Comparison of ENCODE assay signal across 16 cellular contexts in genomic region chr14:71482701-71483100, GRCh38.
"Had no signal": no experiment of that assay in that cellular context is flagged by ENCODE, and none has a peak within 500 bp of the region (broad histone marks: within the 10 kb centered on the region; RNA-seq: fewer than 3 reads in every experiment).

No MANE protein-coding gene starts in this region.

- DNase-seq: activated CD4-positive, CD25-positive, alpha-beta regulatory T cell; activated T-cell treated with anti-CD3 and anti-CD28 coated beads, Interleukin-2, amount 50 U/mL, for 1 hour; colonic mucosa; effector CD4-positive, alpha-beta T cell; foreskin keratinocyte; heart left ventricle; left ventricle myocardium inferior; mesendoderm; T-helper 2 cell; transverse colon had no signal

- H3K4me3 Mint-ChIP-seq: stimulated activated effector memory CD8-positive, alpha-beta T cell treated with anti-CD3 and anti-CD28 coated beads, Interleukin-12 subunit alpha, Interleukin-12 subunit beta, amount 100 ng/mL, for 72 hours had no signal

- H3K36me3 ChIP-seq: cardiac muscle cell, colonic mucosa, heart left ventricle, left ventricle myocardium inferior, transverse colon had no signal

- H3K9me3 Mint-ChIP-seq: activated naive CD4-positive, alpha-beta T cell treated with anti-CD3 and anti-CD28 coated beads, Interleukin-2, amount 50 U/mL, for 72 hours; stimulated activated effector memory CD8-positive, alpha-beta T cell treated with anti-CD3 and anti-CD28 coated beads, Interleukin-12 subunit alpha, Interleukin-12 subunit beta, amount 100 ng/mL, for 72 hours had no signal

- FAIRE-seq: keratinocyte, TTC549 had no signal

- H3K9me3 ChIP-seq: colonic mucosa, heart left ventricle, left ventricle myocardium inferior, transverse colon had no signal

- H3K4me1 ChIP-seq: colonic mucosa, foreskin keratinocyte, left ventricle myocardium inferior had no signal

- H3K27ac Mint-ChIP-seq: activated naive CD4-positive, alpha-beta T cell treated with anti-CD3 and anti-CD28 coated beads, Interleukin-2, amount 50 U/mL, for 72 hours; stimulated activated effector memory CD8-positive, alpha-beta T cell treated with anti-CD3 and anti-CD28 coated beads, Interleukin-12 subunit alpha, Interleukin-12 subunit beta, amount 100 ng/mL, for 72 hours had no signal

- ATAC-seq: activated naive CD4-positive, alpha-beta T cell treated with anti-CD3 and anti-CD28 coated beads, Interleukin-2, amount 50 U/mL, for 72 hours; foreskin keratinocyte; heart left ventricle; stimulated activated effector memory CD8-positive, alpha-beta T cell treated with anti-CD3 and anti-CD28 coated beads, Interleukin-12 subunit alpha, Interleukin-12 subunit beta, amount 100 ng/mL, for 72 hours had no signal

- H3K27me3 ChIP-seq: cardiac muscle cell, colonic mucosa, foreskin keratinocyte, heart left ventricle, transverse colon had no signal

- H3K4me2 ChIP-seq: smooth muscle cell had no signal

- H3K27ac ChIP-seq: cardiac muscle cell, colonic mucosa, foreskin keratinocyte, heart left ventricle, left ventricle myocardium inferior, transverse colon had no signal

- H3K4me3 ChIP-seq: cardiac muscle cell, colonic mucosa, heart left ventricle, left ventricle myocardium inferior, smooth muscle cell, transverse colon had no signal
